In genomic region chr4:122617597-122618593, GRCh38 we compare ENCODE assay signal across 21 cellular contexts. TPM values are rescaled to one million over a fixed set of nuclear protein-coding genes. Genes with fewer than 3 reads are reported as not detected.
DNase-seq lines count a peak whose midpoint lies in the region; ATAC-seq, FAIRE-seq and TF ChIP-seq lines count a peak whose summit lies in the region.
"Had no signal": no experiment of that assay in that cellular context is flagged by ENCODE, and none has a peak within 500 bp of the region (broad histone marks: within the 10 kb centered on the region; RNA-seq: fewer than 3 reads in every experiment).

No MANE protein-coding gene starts in this region.

- H3K27ac ChIP-seq in GM12878 (ENCODE audit: control insufficient read depth, insufficient read depth) (no peak overlapping the region), tibial nerve (no peak overlapping the region)
- H3K27ac ChIP-seq: HL-60 had no signal

- H3K79me2 ChIP-seq in GM12878 (ENCODE audit: control insufficient read depth, insufficient read depth, low read length), result no peaks in the 10 kb centered on the region

- H3K9me3 ChIP-seq in GM12878 (replicated peaks; ENCODE audit: control insufficient read depth, insufficient read depth, low read length), result no peaks in the 10 kb centered on the region
- H3K9me3 ChIP-seq in tibial nerve, result no peaks in the 10 kb centered on the region

- no peak for TF ChIP-seq POLR2A in GM12878 (IDR thresholded peaks at IDR 0.05; ENCODE audit: low read depth, low read length)
- no peak for TF ChIP-seq POLR2A in tibial nerve (IDR thresholded peaks at IDR 0.05)

- H3K9me3 Mint-ChIP-seq in activated naive CD4-positive, alpha-beta T cell treated with anti-CD3 and anti-CD28 coated beads for 36 hours, result no peaks in the 10 kb centered on the region
- H3K9me3 Mint-ChIP-seq: activated naive CD8-positive, alpha-beta T cell treated with anti-CD3 and anti-CD28 coated beads, Interleukin-2, amount 10 ng/mL, durations not matched to agents 7 days and 5 days; central memory CD8-positive, alpha-beta T cell; nephron had no signal

- H3K36me3 ChIP-seq in GM12878 (ENCODE audit: control insufficient read depth in 2 of 2, insufficient read depth in 2 of 2, low read length in 1 of 2) (no peaks in the 10 kb centered on the region), tibial nerve (no peaks in the 10 kb centered on the region)

- H3K27ac Mint-ChIP-seq in activated naive CD4-positive, alpha-beta T cell treated with anti-CD3 and anti-CD28 coated beads for 36 hours, result peak overlapping the region; percentile 97
- H3K27ac Mint-ChIP-seq: activated naive CD8-positive, alpha-beta T cell treated with anti-CD3 and anti-CD28 coated beads, Interleukin-2, amount 10 ng/mL, durations not matched to agents 7 days and 5 days; nephron had no signal

- in situ Hi-C loops in GM12878 (cut with MboI), result no loop called here

- POLR2A ChIA-PET in GM12878 (lab: Charles Lee), result interaction anchor here (0.6 kb wide), 3 partner anchors 8 to 912 kb away, joined by 3 to 7 read pairs (median 5); no protein-coding TSS in a partner anchor

- WGBS in GM12878 (ENCODE audit: insufficient coverage, insufficient replicate concordance, low lambda C conversion rate, missing lambda C conversion rate), result 40% methylated on average over 7 of the region's 7 CpGs
- WGBS in tibial nerve, 2 donors, result 64% methylated on average over 7 of the region's 7 CpGs

- H3K4me3 ChIP-seq in GM12878 (no peak overlapping the region), tibial nerve (no peak overlapping the region)

- H3K4me1 ChIP-seq in GM12878 (ENCODE audit: control insufficient read depth, insufficient read depth, low read length) (no peaks in the 10 kb centered on the region), tibial nerve (peaks cover 0 to 9% (median 2%) of the 10 kb centered on the region in 4 donors)

- H3K4me1 Mint-ChIP-seq in activated naive CD4-positive, alpha-beta T cell treated with anti-CD3 and anti-CD28 coated beads for 36 hours (ENCODE audit: low read depth), result peaks cover 70% of the 10 kb centered on the region
- H3K4me1 Mint-ChIP-seq: nephron had no signal

- no peak for TF ChIP-seq RAD21 in GM12878 (IDR thresholded peaks at IDR 0.05; ENCODE audit: insufficient read depth, low read depth, low read length)

- H4K20me1 ChIP-seq in GM12878 (ENCODE audit: control insufficient read depth, insufficient read depth), result no peaks in the 10 kb centered on the region

- H3K27me3 ChIP-seq in GM12878 (replicated peaks in 1 of 2; ENCODE audit: control insufficient read depth in 2 of 2, insufficient read depth in 2 of 2, low read length in 1 of 2) (no peaks in the 10 kb centered on the region; a peak in 1 of 4 replicates), tibial nerve (no peaks in the 10 kb centered on the region)

- intact Hi-C loops in activated naive CD4-positive, alpha-beta T cell treated with anti-CD3 and anti-CD28 coated beads for 36 hours (cut with micrococcal nuclease), result loop anchor here (5.0 kb wide), 1 partner anchor 39 kb away; no protein-coding TSS in a partner anchor
- intact Hi-C loops in GM12878 (cut with micrococcal nuclease; ENCODE audit: unreplicated experiment), result no loop called here

- H3K4me3 Mint-ChIP-seq in activated naive CD4-positive, alpha-beta T cell treated with anti-CD3 and anti-CD28 coated beads for 36 hours, result peak overlapping the region; percentile 88
- H3K4me3 Mint-ChIP-seq: activated naive CD8-positive, alpha-beta T cell treated with anti-CD3 and anti-CD28 coated beads, Interleukin-2, amount 10 ng/mL, durations not matched to agents 7 days and 5 days; central memory CD8-positive, alpha-beta T cell; nephron had no signal

- TF ChIP-seq EP300 in GM12878 (IDR thresholded peaks at IDR 0.05; ENCODE audit: borderline replicate concordance in 1 of 2, control insufficient read depth in 1 of 2, low read depth in 2 of 2, low read length in 2 of 2), result no peak
- TF ChIP-seq EP300 in tibial nerve (IDR thresholded peaks at IDR 0.05), result no peak

- FAIRE-seq in GM12878 (lab: Jason Lieb, UNC), result peak; percentile 84
- FAIRE-seq: D721Med had no signal

- H3K9ac ChIP-seq in GM12878 (ENCODE audit: control insufficient read depth, insufficient read depth, low read length), result no peak overlapping the region

- no peaks in the 10 kb centered on the region for H3K27me3 Mint-ChIP-seq in activated naive CD4-positive, alpha-beta T cell treated with anti-CD3 and anti-CD28 coated beads for 36 hours (ENCODE audit: low read depth)
- H3K27me3 Mint-ChIP-seq: central memory CD8-positive, alpha-beta T cell had no signal

- SMC1A ChIA-PET in GM12878 (lab: Charles Lee; ENCODE audit: uncharacterized antibody, unreplicated experiment), result no interaction called here

- TF ChIP-seq CTCF in GM12878 (IDR thresholded peaks at IDR 0.05 in 2 of 3, conservative IDR thresholded peaks at IDR 0.05 in 1 of 3; ENCODE audit: control insufficient read depth in 2 of 3, extremely low read depth in 1 of 3, insufficient read depth in 1 of 3, low read depth in 3 of 3, low read length in 3 of 3), result no peak
- TF ChIP-seq CTCF in tibial nerve (IDR thresholded peaks at IDR 0.05), result no peak

- H3K4me2 ChIP-seq in GM12878 (ENCODE audit: control insufficient read depth, insufficient read depth), result no peak overlapping the region

- CTCF ChIA-PET in activated naive CD4-positive, alpha-beta T cell treated with anti-CD3 and anti-CD28 coated beads for 36 hours (lab: Charles Lee), result interaction anchor here (0.6 to 3.5 kb wide), 9 partner anchors 9 to 309 kb away, joined by 3 to 22 read pairs (median 3); no protein-coding TSS in a partner anchor
- CTCF ChIA-PET in GM12878 (lab: Yijun Ruan, JAX), result no interaction called here

- no peak for ATAC-seq in GM12878

- no peak for DNase-seq in activated naive CD4-positive, alpha-beta T cell treated with anti-CD3 and anti-CD28 coated beads for 36 hours
- DNase-seq in activated naive CD4-positive, alpha-beta T cell (lab: John Stamatoyannopoulos, UW), result no peak
- peak; percentile 5 for DNase-seq in NCI-H226
- no peak for DNase-seq in GM12878 (ENCODE audit: low read depth, low spot score)
- DNase-seq in renal cortical epithelial cell (ENCODE audit: low read depth), result peak; percentile 30
- DNase-seq in tibial nerve (ENCODE audit: low spot score in 2 of 2), result no peak
- DNase-seq in NCI-H510A treated with DMSO at 0.1 percent for 48 hours (lab: John Stamatoyannopoulos, UW), result no peak
- DNase-seq in NCI-H2227 treated with DMSO at 0.1 percent for 48 hours (lab: John Stamatoyannopoulos, UW), result no peak
- DNase-seq: activated naive CD8-positive, alpha-beta T cell treated with anti-CD3 and anti-CD28 coated beads, Interleukin-2, amount 10 ng/mL, durations not matched to agents 7 days and 5 days; KBM-7; NCI-H1092; NCI-H2171 treated with DMSO at 0.1 percent for 48 hours; SHP77; stimulated activated CD4-positive, alpha-beta T cell treated with anti-CD3 and anti-CD28 coated beads, Interleukin-15, amount 100 ng/mL, for 24 hours had no signal

- H2AFZ ChIP-seq in GM12878 (ENCODE audit: control insufficient read depth, low read depth, low read length), result no peak overlapping the region

- H3K36me3 Mint-ChIP-seq in activated naive CD4-positive, alpha-beta T cell treated with anti-CD3 and anti-CD28 coated beads for 36 hours (ENCODE audit: low read depth), result peaks cover 74% of the 10 kb centered on the region
- H3K36me3 Mint-ChIP-seq: activated naive CD8-positive, alpha-beta T cell treated with anti-CD3 and anti-CD28 coated beads, Interleukin-2, amount 10 ng/mL, durations not matched to agents 7 days and 5 days had no signal

- RAD21 ChIA-PET in GM12878 (lab: Charles Lee; ENCODE audit: unreplicated experiment), result interaction anchor here (1.1 kb wide), 1 partner anchor 99 kb away, joined by 3 read pairs; no protein-coding TSS in a partner anchor

- no TSS peak for BruUV-seq in GM12878 (replicated peaks; lab: Mats Ljungman, UMichigan)

TF ChIP-seq in GM12878, 131 proteins besides CTCF, POLR2A, EP300 and RAD21 (continues in another document):
- TF ChIP-seq EZH2 (IDR thresholded peaks at IDR 0.05; ENCODE audit: borderline replicate concordance, control insufficient read depth, low read depth, low read length) (no peak), CREB1 (IDR thresholded peaks at IDR 0.05; ENCODE audit: low read depth) (no peak), TBL1XR1 (IDR thresholded peaks at IDR 0.05; ENCODE audit: low read depth, low read length) (no peak), ZBTB33 (IDR thresholded peaks at IDR 0.05) (no peak), NRF1 (conservative IDR thresholded peaks at IDR 0.05; ENCODE audit: low read depth, low read length) (no peak)

RNA-seq across cellular contexts. Expression of gene IL21, which starts 3.0 kb away (rescaled TPM):
- 10 to 100 TPM; 49.9 to 53.1 TPM for total RNA-seq in activated naive CD4-positive, alpha-beta T cell treated with anti-CD3 and anti-CD28 coated beads for 36 hours
- not detected in 2 replicates for total RNA-seq in GM12878 (2013; cell fraction: nucleolus; rRNA removed)
- total RNA-seq in GM12878 (2014; rRNA removed) (not detected in 2 replicates), GM12878 (2014; rRNA removed; fragmentation: Illumina TruSeq; extraction: Trizol) (not detected in 2 replicates), GM12878 (2021) (not detected in 2 replicates), renal cortical epithelial cell (not detected in 2 replicates), tibial nerve (not detected)
- not detected for polyA plus RNA-seq in GM12878 (2011; ENCODE audit: low read depth)
- polyA plus RNA-seq in GM12878 (2011; rRNA removed) (not detected in 2 replicates), GM12878 (2014; fragmentation: Illumina TruSeq; extraction: Trizol) (not detected in 2 replicates), GM12878 (2014; fragmentation: Nextera tagmentation; extraction: Ambion mirVana) (not detected), GM12878 (2014; rRNA removed) (not detected in 2 replicates), GM12878 (2016; fragmentation: Nextera tagmentation; extraction: Ambion mirVana) (not detected)
- not detected in 2 replicates for polyA plus RNA-seq in GM12878 (2011; cell fraction: cytosol; rRNA removed)
- not detected in 2 replicates for polyA plus RNA-seq in GM12878 (2011; cell fraction: nucleus; rRNA removed)
- polyA plus RNA-seq in GM12878 (2012), result not detected in 2 replicates
- not detected in 2 replicates for polyA minus RNA-seq in GM12878 (2011; rRNA and poly(A)+ RNA removed)
- not detected in 2 replicates for polyA minus RNA-seq in GM12878 (2011; cell fraction: cytosol; rRNA and poly(A)+ RNA removed)
- polyA minus RNA-seq in GM12878 (2011; cell fraction: nucleus; rRNA and poly(A)+ RNA removed), result not detected in 2 replicates
- total RNA-seq: activated naive CD8-positive, alpha-beta T cell treated with anti-CD3 and anti-CD28 coated beads, Interleukin-2, amount 10 ng/mL, durations not matched to agents 7 days and 5 days; fibroblast of villous mesenchyme; lower leg skin; subcutaneous adipose tissue had no signal

Comparison
In these comparisons a context has a peak if more than half of its experiments do, and no peak if none do; other contexts are left out.
1. DNase-seq: peak in NCI-H226 (single experiment) and renal cortical epithelial cell (single experiment); none in activated naive CD4-positive, alpha-beta T cell treated with anti-CD3 and anti-CD28 coated beads for 36 hours (single experiment), activated naive CD4-positive, alpha-beta T cell (0 of 4), GM12878 (single experiment), tibial nerve (0 of 2), NCI-H510A treated with DMSO at 0.1 percent for 48 hours (single experiment) and NCI-H2227 treated with DMSO at 0.1 percent for 48 hours (single experiment).
2. RNA of gene IL21, which starts 3.0 kb away (total RNA-seq): 49.9 to 53.1 TPM in activated naive CD4-positive, alpha-beta T cell treated with anti-CD3 and anti-CD28 coated beads for 36 hours; not detected in GM12878, not detected in renal cortical epithelial cell and not detected in tibial nerve; every median in the first group is over 10 times any median in the second.